7 cellular contexts compared by ENCODE assay signal in the genomic region with DNA sequence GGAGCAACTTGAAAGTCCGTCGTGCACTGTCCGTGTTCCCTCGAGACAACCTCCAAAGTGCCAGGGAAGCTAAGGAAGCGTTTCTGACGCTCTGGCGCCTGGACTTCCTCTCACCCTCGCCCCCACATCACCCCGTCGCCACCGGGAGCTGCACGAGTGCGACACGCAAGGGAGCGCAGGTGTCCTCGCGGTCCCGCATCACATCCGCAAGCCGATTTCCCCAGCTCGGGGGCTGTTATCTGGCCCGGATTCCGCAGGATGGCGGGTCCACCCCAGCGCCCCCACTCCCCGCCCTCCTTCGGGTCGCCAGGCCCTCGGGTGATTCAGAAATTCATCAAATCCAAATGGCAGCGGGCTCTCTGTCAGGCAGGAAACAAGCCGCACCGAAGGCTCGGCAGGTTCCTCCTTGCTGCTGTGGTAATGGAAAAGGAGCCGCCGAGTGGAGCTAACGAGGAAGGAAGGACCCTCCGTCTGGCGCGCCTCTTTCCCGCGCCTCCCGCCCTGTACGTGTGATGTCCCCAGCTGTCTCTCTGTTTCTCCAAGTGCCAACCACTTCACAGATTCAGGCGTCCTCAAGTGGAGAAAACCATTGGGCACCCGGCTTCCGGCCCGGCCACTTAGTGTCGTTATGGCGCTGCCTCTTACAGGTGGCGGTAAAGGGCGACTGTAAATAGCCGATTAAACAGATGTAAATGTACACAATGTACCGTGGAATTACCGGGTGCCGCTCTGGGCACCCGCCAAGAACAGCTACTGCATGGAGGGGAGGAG. TPM values are rescaled to one million over a fixed set of nuclear protein-coding genes. Genes with fewer than 3 reads are reported as not detected.
DNase-seq lines count a peak whose midpoint lies in the region; ATAC-seq lines count a peak whose summit lies in the region.

No MANE protein-coding gene starts in this region.

- H3K9ac ChIP-seq in HUES48 (ENCODE audit: low read depth, low read length): peak overlapping the region; percentile 59; the same call in 1 of the 2 replicates

- peak overlapping the region; percentile 72 for H3K4me3 ChIP-seq in HUES48 (ENCODE audit: low read depth, low read length)

- H3K36me3 ChIP-seq in HUES48 (ENCODE audit: control insufficient read depth, insufficient read depth, low read length): no peaks in the 10 kb centered on the region

- H3K9me3 ChIP-seq in HUES48 (ENCODE audit: control insufficient read depth, insufficient read depth, low read length): no peaks in the 10 kb centered on the region

- DNase-seq in NOMO-1 (lab: John Stamatoyannopoulos, UW; ENCODE audit: unreplicated experiment in 2 of 2) (peak; percentile 37 to 60), epithelial cell of prostate (ENCODE audit: low read depth, low spot score) (no peak), myocyte (ENCODE audit: low read depth) (peak; percentile 88)
- peak; percentile 79 for DNase-seq in activated CD8-positive, alpha-beta memory T cell treated with anti-CD3 and anti-CD28 coated beads, Interleukin-2, amount 50 U/mL, for 48 hours
- peak; percentile 36 to 80 (median 58) for DNase-seq in stimulated activated naive CD4-positive, alpha-beta T cell (lab: John Stamatoyannopoulos, UW)

- H3K27me3 ChIP-seq in HUES48 (ENCODE audit: control insufficient read depth, insufficient read depth, low read length): peaks cover 77% of the 10 kb centered on the region

- H3K4me1 ChIP-seq in HUES48 (ENCODE audit: control insufficient read depth, insufficient read depth, low read length): peaks cover 21% of the 10 kb centered on the region

- H3K27ac ChIP-seq in HUES48 (ENCODE audit: low read depth, low read length): peak overlapping the region; percentile 50
- peak overlapping the region; percentile 75 for H3K27ac ChIP-seq in epithelial cell of prostate

- ATAC-seq in GM19023 (IDR thresholded peaks at IDR 0.05; ENCODE audit: unreplicated experiment): peak; percentile 26

RNA-seq across cellular contexts. Expression of a gene that starts 0.9 kb away (rescaled TPM):
- 411 and 456 TPM in 2 replicates for total RNA-seq in myocyte
- 116 TPM for polyA plus RNA-seq in myocyte (2012)
